13 cellular contexts compared by ENCODE assay signal in genomic region chr9:129494113-129494789, GRCh38.
DNase-seq lines count a peak whose midpoint lies in the region; ATAC-seq, FAIRE-seq and TF ChIP-seq lines count a peak whose summit lies in the region.
"Had no signal": no experiment of that assay in that cellular context is flagged by ENCODE, and none has a peak within 500 bp of the region (broad histone marks: within the 10 kb centered on the region; RNA-seq: fewer than 3 reads in every experiment).

No MANE protein-coding gene starts in this region.

- H3K27ac Mint-ChIP-seq in Calu3 (ENCODE audit: unreplicated experiment): peak overlapping the region; percentile 49
- peak overlapping the region; percentile 47 for H3K27ac Mint-ChIP-seq in T-helper 17 cell
- H3K27ac Mint-ChIP-seq: activated naive CD4-positive, alpha-beta T cell treated with anti-CD3 and anti-CD28 coated beads for 36 hours had no signal

- no TSS peak for BruUV-seq in Calu3 (replicated peaks; lab: Mats Ljungman, UMichigan)

- H3K4me1 Mint-ChIP-seq in Calu3 (ENCODE audit: low read depth, unreplicated experiment) (peaks cover 63% of the 10 kb centered on the region), T-helper 17 cell (peaks cover 45% of the 10 kb centered on the region)

- no peaks in the 10 kb centered on the region for H3K36me3 ChIP-seq in small intestine (ENCODE audit: control insufficient read depth in 2 of 2, insufficient read depth in 2 of 2, low read length in 2 of 2)

- H3K27ac ChIP-seq in small intestine (ENCODE audit: low read depth in 1 of 2, low read length in 1 of 2): peak overlapping the region in 1 of 2 donors; percentile 36

- no peak overlapping the region for H3K4me3 ChIP-seq in small intestine (ENCODE audit: low read depth in 1 of 2, low read length in 2 of 2)

- H3K4me3 Mint-ChIP-seq in Calu3 (ENCODE audit: low read depth, unreplicated experiment): peak overlapping the region; percentile 73
- H3K4me3 Mint-ChIP-seq in T-helper 17 cell: no peak overlapping the region
- H3K4me3 Mint-ChIP-seq: activated naive CD4-positive, alpha-beta T cell treated with anti-CD3 and anti-CD28 coated beads for 36 hours had no signal

- no peak for DNase-seq in Calu3
- DNase-seq in T-helper 17 cell: no peak
- DNase-seq in left colon: peak; percentile 44 to 53
- DNase-seq in small intestine: peak; percentile 55
- no peak for DNase-seq in stimulated activated CD4-positive, alpha-beta T cell treated with anti-CD3 and anti-CD28 coated beads, Interleukin-4, amount 100 ng/mL, for 24 hours
- no peak for DNase-seq in medulla oblongata (ENCODE audit: extremely low spot score)
- no peak for DNase-seq in GM13976 (ENCODE audit: low spot score)
- DNase-seq in NCI-H2227 (lab: John Stamatoyannopoulos, UW; ENCODE audit: unreplicated experiment): no peak
- DNase-seq: activated naive CD4-positive, alpha-beta T cell treated with anti-CD3 and anti-CD28 coated beads for 36 hours; COR-L47; hippocampal formation; NCI-H187 had no signal

- TF ChIP-seq CTCF in Calu3 (IDR thresholded peaks at IDR 0.05; ENCODE audit: unreplicated experiment): no peak
- TF ChIP-seq CTCF in GM13976 (IDR thresholded peaks at IDR 0.05; ENCODE audit: borderline replicate concordance, control extremely low read depth, extremely low read depth, insufficient read depth, missing control alignments): no peak

- CTCF ChIA-PET in Calu3 (lab: Charles Lee): interaction anchor here (0.5 to 2.9 kb wide), 6 partner anchors 11 to 605 kb away, joined by 3 to 11 read pairs (median 5); no protein-coding TSS in a partner anchor

- in situ Hi-C loops in GM13976 (cut with MboI; ENCODE audit: low sequenced_read_pairs, unreplicated experiment): no loop called here

- no peaks in the 10 kb centered on the region for H3K9me3 Mint-ChIP-seq in Calu3 (ENCODE audit: low read depth, unreplicated experiment)
- H3K9me3 Mint-ChIP-seq: activated naive CD4-positive, alpha-beta T cell treated with anti-CD3 and anti-CD28 coated beads for 36 hours; nephron progenitor cell had no signal

- no peak for FAIRE-seq in small intestine (lab: Jason Lieb, UNC)

- peaks cover 76% of the 10 kb centered on the region for H3K36me3 Mint-ChIP-seq in Calu3 (ENCODE audit: insufficient read depth, unreplicated experiment)
- peaks cover 12% of the 10 kb centered on the region for H3K36me3 Mint-ChIP-seq in T-helper 17 cell (ENCODE audit: low read depth)

- H3K27me3 ChIP-seq in small intestine (ENCODE audit: control insufficient read depth in 2 of 2, insufficient read depth in 2 of 2, low read length in 2 of 2): no peaks in the 10 kb centered on the region

- peaks cover 2 to 3% of the 10 kb centered on the region in 2 donors for H3K4me1 ChIP-seq in small intestine (ENCODE audit: control insufficient read depth in 2 of 2, insufficient read depth in 1 of 2, low read depth in 1 of 2, low read length in 1 of 2)

- WGBS in small intestine, 3 donors: 47 to 78% (median 70%) methylated on average over 9 to 11 of the region's 11 CpGs

- no peaks in the 10 kb centered on the region for H3K9me3 ChIP-seq in T-helper 17 cell (ENCODE audit: control insufficient read depth, low read length, poor library complexity, severe bottlenecking)
- no peaks in the 10 kb centered on the region for H3K9me3 ChIP-seq in small intestine (ENCODE audit: control insufficient read depth, low read depth)

- ATAC-seq in T-helper 17 cell (no peak), left colon (peak; percentile 15)

- H3K27me3 Mint-ChIP-seq in Calu3 (ENCODE audit: unreplicated experiment) (no peaks in the 10 kb centered on the region), T-helper 17 cell (no peaks in the 10 kb centered on the region)

- intact Hi-C loops in Calu3 (cut with micrococcal nuclease; ENCODE audit: unreplicated experiment) (no loop called here), left colon (cut with DNase I, micrococcal nuclease) (loop anchor here (5.0 to 10.0 kb wide), 5 partner anchors 79 to 349 kb away; partner anchors contain the start of gene IER5L (in 1 of the 2))

Comparison
In these comparisons a context has a peak if more than half of its experiments do, and no peak if none do; other contexts are left out.
1. DNase-seq: peak in left colon (2 of 2) and small intestine (single experiment); none in Calu3 (single experiment), T-helper 17 cell (0 of 3), stimulated activated CD4-positive, alpha-beta T cell treated with anti-CD3 and anti-CD28 coated beads, Interleukin-4, amount 100 ng/mL, for 24 hours (single experiment), medulla oblongata (single experiment), GM13976 (single experiment) and NCI-H2227 (single experiment).